In genomic region chr15:40782609-40783227, GRCh38 we compare ENCODE assay signal across 9 cellular contexts. TPM values are rescaled to one million over a fixed set of nuclear protein-coding genes. Genes with fewer than 3 reads are reported as not detected.
DNase-seq lines count a peak whose midpoint lies in the region; ATAC-seq and TF ChIP-seq lines count a peak whose summit lies in the region.
"Had no signal": no experiment of that assay in that cellular context is flagged by ENCODE, and none has a peak within 500 bp of the region (broad histone marks: within the 10 kb centered on the region; RNA-seq: fewer than 3 reads in every experiment).

No MANE protein-coding gene starts in this region.

- H4K20me1 ChIP-seq in PC-3 (ENCODE audit: low read length): no peaks in the 10 kb centered on the region

- H2AFZ ChIP-seq in PC-3 (ENCODE audit: low read length): 0 out of 2 replicates have a peak overlapping the region, but pooled peaks have one; percentile 3

- H3K9me3 ChIP-seq in PC-3 (ENCODE audit: low read length): no peaks in the 10 kb centered on the region
- H3K9me3 ChIP-seq: BLaER1 treated with 17β-estradiol and CSF1 and Interleukin-3, amounts not matched to agents 10 nM and 100 nM had no signal

- H3K27me3 ChIP-seq in PC-3 (ENCODE audit: low read length): no peaks in the 10 kb centered on the region
- H3K27me3 ChIP-seq: BLaER1 treated with 17β-estradiol and CSF1 and Interleukin-3, amounts not matched to agents 10 nM and 100 nM had no signal

- H3K4me1 Mint-ChIP-seq in activated T-cell treated with anti-CD3 and anti-CD28 coated beads, Interleukin-2, amount 50 U/mL, for 4 hours (ENCODE audit: low read depth): peaks cover 17% of the 10 kb centered on the region
- H3K4me1 Mint-ChIP-seq in glutamatergic neuron (ENCODE audit: low read depth, unreplicated experiment): peaks cover 3% of the 10 kb centered on the region

- CTCF ChIA-PET in PC-3 (lab: Charles Lee): interaction anchor here (0.5 to 1.7 kb wide), 6 partner anchors 19 to 215 kb away, joined by 3 to 22 read pairs (median 4); partner anchors contain the start of gene GCHFR

- DNase-seq in NCI-H1436 (lab: John Stamatoyannopoulos, UW): peak; percentile 85
- no peak for DNase-seq in NCI-H1436 treated with DMSO at 0.1 percent for 48 hours (lab: John Stamatoyannopoulos, UW)
- peak; percentile 90 for DNase-seq in PC-3
- DNase-seq in activated T-cell treated with anti-CD3 and anti-CD28 coated beads, Interleukin-2, amount 50 U/mL, for 4 hours: peak; percentile 79
- DNase-seq in glutamatergic neuron: peak; percentile 81
- DNase-seq in stimulated activated CD4-positive, alpha-beta T cell treated with anti-CD3 and anti-CD28 coated beads, Interleukin-12 subunit alpha, Interleukin-12 subunit beta, amount 100 ng/mL, for 48 hours (ENCODE audit: low read depth in 2 of 3, low spot score in 1 of 3): peak; percentile 51 to 69 (median 52)

- H3K27ac ChIP-seq in PC-3 (ENCODE audit: low read length): no peak overlapping the region
- H3K27ac ChIP-seq: BLaER1 treated with 17β-estradiol and CSF1 and Interleukin-3, amounts not matched to agents 10 nM and 100 nM had no signal

- H3K9ac ChIP-seq in PC-3 (ENCODE audit: low read length): no peak overlapping the region
- H3K9ac ChIP-seq: BLaER1 treated with 17β-estradiol and CSF1 and Interleukin-3, amounts not matched to agents 10 nM and 100 nM had no signal

- H3K9me3 Mint-ChIP-seq in activated T-cell treated with anti-CD3 and anti-CD28 coated beads, Interleukin-2, amount 50 U/mL, for 4 hours: no peaks in the 10 kb centered on the region
- peaks cover 2% of the 10 kb centered on the region for H3K9me3 Mint-ChIP-seq in glutamatergic neuron (ENCODE audit: unreplicated experiment)

- no TSS peak for BruUV-seq in PC-3 (replicated peaks; lab: Mats Ljungman, UMichigan)

- ATAC-seq in HG03460 (IDR thresholded peaks at IDR 0.05; ENCODE audit: unreplicated experiment) (peak; percentile 64), PC-3 (peak; percentile 90), HG02571 (IDR thresholded peaks at IDR 0.05; ENCODE audit: unreplicated experiment) (no peak)
- ATAC-seq in activated T-cell treated with anti-CD3 and anti-CD28 coated beads, Interleukin-2, amount 50 U/mL, for 4 hours: peak; percentile 85 to 91

- intact Hi-C loops in PC-3 (cut with micrococcal nuclease): loop anchor here (1.0 to 2.0 kb wide), 3 partner anchors 36 to 104 kb away; no protein-coding TSS in a partner anchor

- no peak overlapping the region for H3K27ac Mint-ChIP-seq in glutamatergic neuron (ENCODE audit: unreplicated experiment)

- H3F3A ChIP-seq in PC-3 (ENCODE audit: low read length, unreplicated experiment): peaks cover 7% of the 10 kb centered on the region

- H3K27me3 Mint-ChIP-seq in activated T-cell treated with anti-CD3 and anti-CD28 coated beads, Interleukin-2, amount 50 U/mL, for 4 hours (ENCODE audit: low read depth): no peaks in the 10 kb centered on the region
- no peaks in the 10 kb centered on the region for H3K27me3 Mint-ChIP-seq in glutamatergic neuron (ENCODE audit: unreplicated experiment)

- peaks cover 35% of the 10 kb centered on the region for H3K79me2 ChIP-seq in PC-3 (ENCODE audit: low read length)

- no peaks in the 10 kb centered on the region for H3K9me2 ChIP-seq in PC-3 (replicated peaks; ENCODE audit: low read length)

- H3K4me3 Mint-ChIP-seq in activated T-cell treated with anti-CD3 and anti-CD28 coated beads, Interleukin-2, amount 50 U/mL, for 4 hours: no peak overlapping the region
- H3K4me3 Mint-ChIP-seq in glutamatergic neuron (ENCODE audit: unreplicated experiment): no peak overlapping the region

- peaks cover 8% of the 10 kb centered on the region for H3K36me3 Mint-ChIP-seq in activated T-cell treated with anti-CD3 and anti-CD28 coated beads, Interleukin-2, amount 50 U/mL, for 4 hours (ENCODE audit: insufficient read depth)
- H3K36me3 Mint-ChIP-seq in glutamatergic neuron (ENCODE audit: unreplicated experiment): no peaks in the 10 kb centered on the region

- POLR2A ChIA-PET in PC-3 (lab: Charles Lee; ENCODE audit: unreplicated experiment): no interaction called here

- peaks cover 28% of the 10 kb centered on the region for H3K4me1 ChIP-seq in PC-3 (ENCODE audit: insufficient read depth, low read length)

- no peaks in the 10 kb centered on the region for H3K36me3 ChIP-seq in PC-3 (ENCODE audit: low read depth, low read length)

- peak; percentile 93 for TF ChIP-seq CTCF in PC-3 (conservative IDR thresholded peaks at IDR 0.05; ENCODE audit: low read depth, low read length)
- peak; percentile 61 for TF ChIP-seq CTCF in glutamatergic neuron (IDR thresholded peaks at IDR 0.05; ENCODE audit: partially characterized antibody, unreplicated experiment)

- no peak overlapping the region for H3K4me2 ChIP-seq in PC-3 (ENCODE audit: low read length)
- H3K4me2 ChIP-seq: BLaER1 treated with 17β-estradiol and CSF1 and Interleukin-3, amounts not matched to agents 10 nM and 100 nM had no signal

- H3K4me3 ChIP-seq in PC-3 (ENCODE audit: low read length): no peak overlapping the region
- H3K4me3 ChIP-seq: BLaER1 treated with 17β-estradiol and CSF1 and Interleukin-3, amounts not matched to agents 10 nM and 100 nM had no signal

RNA-seq across cellular contexts. Expression of gene C15orf62, which starts 12.9 kb away (rescaled TPM):
- total RNA-seq in PC-3 (2014; rRNA removed): 0.63 and 1.5 TPM in 2 replicates
- under 1 TPM; 0.24 to 0.53 (median 0.25) TPM for total RNA-seq in activated T-cell treated with anti-CD3 and anti-CD28 coated beads, Interleukin-2, amount 50 U/mL, for 4 hours
- total RNA-seq in glutamatergic neuron (ENCODE audit: unreplicated experiment): 0.17 TPM

RNA-seq across cellular contexts. Expression of gene GCHFR, which starts 18.9 kb away (rescaled TPM):
- total RNA-seq in PC-3 (2014; rRNA removed) (58.9 and 65.8 TPM in 2 replicates), glutamatergic neuron (ENCODE audit: unreplicated experiment) (5.0 TPM)
- total RNA-seq in activated T-cell treated with anti-CD3 and anti-CD28 coated beads, Interleukin-2, amount 50 U/mL, for 4 hours: 10 to 100 TPM; 18.5 to 25.6 (median 25.3) TPM

RNA-seq across cellular contexts. Expression of gene ZFYVE19, which starts 24.2 kb away (rescaled TPM):
- total RNA-seq in PC-3 (2014; rRNA removed) (32.3 and 39.6 TPM in 2 replicates), glutamatergic neuron (ENCODE audit: unreplicated experiment) (11.8 TPM)
- total RNA-seq in activated T-cell treated with anti-CD3 and anti-CD28 coated beads, Interleukin-2, amount 50 U/mL, for 4 hours: 10 to 100 TPM; 19.5 to 23.5 (median 20.3) TPM

RNA-seq across cellular contexts. Expression of gene DNAJC17, which starts 24.6 kb away (rescaled TPM):
- total RNA-seq in PC-3 (2014; rRNA removed) (51.2 and 53.3 TPM in 2 replicates), glutamatergic neuron (ENCODE audit: unreplicated experiment) (43.2 TPM)
- total RNA-seq in activated T-cell treated with anti-CD3 and anti-CD28 coated beads, Interleukin-2, amount 50 U/mL, for 4 hours: 10 to 100 TPM; 49.1 to 62.1 (median 49.9) TPM

RNA-seq across cellular contexts. Expression of gene RMDN3, which starts 27.7 kb away (rescaled TPM):
- total RNA-seq in PC-3 (2014; rRNA removed) (21.4 and 34.0 TPM in 2 replicates), glutamatergic neuron (ENCODE audit: unreplicated experiment) (37.1 TPM)
- total RNA-seq in activated T-cell treated with anti-CD3 and anti-CD28 coated beads, Interleukin-2, amount 50 U/mL, for 4 hours: 10 to 100 TPM; 62.1 to 63.7 (median 62.9) TPM
